In the genomic region with DNA sequence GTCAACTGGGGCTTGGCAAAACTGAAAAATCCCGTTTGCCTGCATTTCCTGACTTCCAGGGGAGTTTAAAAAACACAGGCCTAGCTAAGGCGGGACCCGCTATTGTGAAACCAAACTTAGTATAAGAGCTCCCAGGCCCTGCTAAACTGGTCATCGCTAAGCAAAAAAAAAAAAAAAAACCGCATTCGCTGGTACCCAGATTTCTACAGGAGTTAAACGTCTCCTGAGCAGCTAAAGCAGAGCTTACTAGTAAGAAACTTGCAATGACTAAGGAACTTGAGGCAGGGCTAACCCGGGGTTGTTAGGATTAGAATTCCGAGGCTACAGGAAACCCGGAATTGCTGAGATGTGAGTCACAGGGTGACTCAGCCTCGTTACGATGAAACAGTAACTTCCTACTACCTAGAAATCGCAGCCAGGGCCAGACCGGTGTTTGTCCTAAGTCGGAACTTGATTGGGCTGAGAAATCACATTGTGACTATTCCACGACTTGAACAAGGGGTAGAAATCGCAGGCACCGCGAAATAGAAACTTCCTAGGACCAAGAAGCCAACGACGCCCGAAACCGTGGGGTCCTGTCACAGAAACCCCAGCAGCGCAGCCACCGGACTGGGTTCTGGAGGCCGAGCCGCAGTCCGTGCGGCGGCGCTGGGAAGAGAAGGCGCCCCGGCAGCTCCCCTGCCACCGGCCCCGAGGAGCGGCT, we compare ENCODE assay signal across 9 cellular contexts.
DNase-seq lines count a peak whose midpoint lies in the region; TF ChIP-seq lines count a peak whose summit lies in the region.
"Had no signal": no experiment of that assay in that cellular context is flagged by ENCODE, and none has a peak within 500 bp of the region (broad histone marks: within the 10 kb centered on the region; RNA-seq: fewer than 3 reads in every experiment).

No MANE protein-coding gene starts in this region.

- peaks cover 0 to 9% (median 5%) of the 10 kb centered on the region in 3 donors for H3K36me3 Mint-ChIP-seq in immature natural killer cell

- peak overlapping the region; percentile 91 to 98 (median 95) for H3K4me3 Mint-ChIP-seq in immature natural killer cell
- H3K4me3 Mint-ChIP-seq: nephron had no signal

- peak overlapping the region; percentile 87 for H2AFZ ChIP-seq in GM23248

- peaks cover 50 to 57% of the 10 kb centered on the region in 2 donors for H3K4me1 Mint-ChIP-seq in immature natural killer cell
- H3K4me1 Mint-ChIP-seq: nephron had no signal

- H3K27me3 Mint-ChIP-seq in immature natural killer cell (ENCODE audit: low read depth in 3 of 3), result peaks cover 37 to 49% (median 46%) of the 10 kb centered on the region in 3 donors

- H4K20me1 ChIP-seq in GM23248 (ENCODE audit: insufficient read depth), result no peaks in the 10 kb centered on the region

- H3K4me3 ChIP-seq in GM23248 (peak overlapping the region; percentile 79), astrocyte of the spinal cord (ENCODE audit: low read depth, low read length) (peak overlapping the region; percentile 45)

- no peaks in the 10 kb centered on the region for H3K27me3 ChIP-seq in GM23248 (replicated peaks; ENCODE audit: insufficient read depth)

- peak overlapping the region; percentile 96 for H3K4me2 ChIP-seq in GM23248 (ENCODE audit: unreplicated experiment)

- no peaks in the 10 kb centered on the region for H3K9me3 ChIP-seq in GM23248 (ENCODE audit: low read depth)

- H3K27ac ChIP-seq in GM23248, result peak overlapping the region; percentile 93

- peak overlapping the region; percentile 100 for H3K27ac Mint-ChIP-seq in immature natural killer cell
- H3K27ac Mint-ChIP-seq: nephron had no signal

- peaks cover 21% of the 10 kb centered on the region for H3K4me1 ChIP-seq in GM23248 (ENCODE audit: insufficient read depth)

- peaks cover 19% of the 10 kb centered on the region for H3F3A ChIP-seq in GM23248 (ENCODE audit: insufficient read depth)

- H3K79me2 ChIP-seq in GM23248 (ENCODE audit: insufficient read depth), result peaks cover 10% of the 10 kb centered on the region; the same call in 1 of the 2 replicates

- no peak for TF ChIP-seq CTCF in astrocyte of the spinal cord (IDR thresholded peaks at IDR 0.05; ENCODE audit: low read depth, low read length)

- peak overlapping the region; percentile 91 for H3K9ac ChIP-seq in GM23248

- H3K9me2 ChIP-seq in GM23248 (ENCODE audit: insufficient read depth), result no peaks in the 10 kb centered on the region

- H3K9me3 Mint-ChIP-seq in immature natural killer cell, result peaks cover 11 to 21% (median 14%) of the 10 kb centered on the region in 6 donors

- H3K36me3 ChIP-seq in GM23248 (ENCODE audit: low read depth), result no peaks in the 10 kb centered on the region

- DNase-seq in ELR (ENCODE audit: low read depth) (peak; percentile 100), GM23248 (peak; percentile 99), LHCN-M2 (ENCODE audit: low read depth) (peak; percentile 98), T-helper 9 cell (peak; percentile 50), astrocyte of the spinal cord (ENCODE audit: low read depth, low spot score) (peak; percentile 100), immature natural killer cell (peak; percentile 73 to 77 (median 75)), retina (no peak)
- DNase-seq in stimulated activated CD4-positive, alpha-beta T cell treated with anti-CD3 and anti-CD28 coated beads, Interleukin-2, amount 100 ng/mL, for 48 hours, result peak; percentile 58 to 62

- in situ Hi-C loops in GM23248 (cut with MboI) (no loop called here), astrocyte of the spinal cord (cut with HindIII; ENCODE audit: low sequenced_read_pairs) (no loop called here)

- 0 to 1% methylated on average over 32 of the region's 36 CpGs for WGBS in GM23248 (ENCODE audit: low coverage in 1 of 2, low lambda C conversion rate in 2 of 2, missing lambda C conversion rate in 2 of 2), 2 experiments
